ENCODE assay signal across 7 cellular contexts in genomic region chr9:125189361-125190289, GRCh38. TPM values are rescaled to one million over a fixed set of nuclear protein-coding genes. Genes with fewer than 3 reads are reported as not detected.
DNase-seq lines count a peak whose midpoint lies in the region; ATAC-seq and TF ChIP-seq lines count a peak whose summit lies in the region.

Gene PPP6C (minus strand): TSS chr9:125189803. CDS start chr9:125189718, 85 bp downstream.

- H3K36me3 ChIP-seq in hepatocyte (replicated peaks; ENCODE audit: insufficient read depth, low read depth), result no peaks in the 10 kb centered on the region

- 1% methylated on average over 80 of the region's 82 CpGs for WGBS in hepatocyte (ENCODE audit: low lambda C conversion rate, missing lambda C conversion rate)

- in situ Hi-C loops in astrocyte of the cerebellum (cut with HindIII; ENCODE audit: low sequenced_read_pairs), result no loop called here

- peaks cover 19% of the 10 kb centered on the region for H3K4me1 ChIP-seq in hepatocyte (ENCODE audit: insufficient read depth)

- H2AFZ ChIP-seq in hepatocyte, result peak within 1 kb of the TSS; percentile 86

- H3K4me3 ChIP-seq in astrocyte of the cerebellum (ENCODE audit: low read depth, low read length) (peak within 1 kb of the TSS; percentile 85), hepatocyte (peak within 1 kb of the TSS; percentile 74)

- H4K20me1 ChIP-seq in hepatocyte (ENCODE audit: insufficient read depth, poor library complexity, severe bottlenecking), result peaks cover 37% of the 10 kb centered on the region

- H3K4me2 ChIP-seq in hepatocyte, result peak within 1 kb of the TSS; percentile 84

- H3K9me3 ChIP-seq in hepatocyte (ENCODE audit: low read depth), result no peaks in the 10 kb centered on the region

- TF ChIP-seq CTCF in astrocyte of the cerebellum (IDR thresholded peaks at IDR 0.05; ENCODE audit: low read depth, low read length, missing control alignments) (peak; percentile 66), hepatocyte (IDR thresholded peaks at IDR 0.05; ENCODE audit: poor library complexity) (peak; percentile 61)

- peaks cover 60% of the 10 kb centered on the region for H3K79me2 ChIP-seq in hepatocyte

- ATAC-seq in GM18505 (IDR thresholded peaks at IDR 0.05; ENCODE audit: unreplicated experiment) (peak; percentile 96), HG02973 (IDR thresholded peaks at IDR 0.05; ENCODE audit: unreplicated experiment) (peak; percentile 95)

- TF ChIP-seq POLR2A in GM18505 (IDR thresholded peaks at IDR 0.05; ENCODE audit: borderline replicate concordance, extremely low read depth, insufficient read depth, insufficient read length), result peak; percentile 88

- peak within 1 kb of the TSS; percentile 91 for H3K27ac ChIP-seq in hepatocyte

- H3K9me2 ChIP-seq in hepatocyte (replicated peaks; ENCODE audit: insufficient read depth), result no peaks in the 10 kb centered on the region

- DNase-seq in NCI-H1930 (lab: John Stamatoyannopoulos, UW), result peak; percentile 92 to 94
- DNase-seq in T-helper 22 cell (ENCODE audit: low read depth), result peak; percentile 95
- DNase-seq in astrocyte of the cerebellum (ENCODE audit: low read depth), result peak; percentile 91
- peak; percentile 98 for DNase-seq in hepatocyte (ENCODE audit: low spot score)
- DNase-seq in retina, result peak; percentile 97

- no peaks in the 10 kb centered on the region for H3K27me3 ChIP-seq in hepatocyte

RNA-seq across cellular contexts. Expression of gene PPP6C, which starts in this region (rescaled TPM):
- 35.2 and 36.2 TPM in 2 replicates for total RNA-seq in hepatocyte
- 24.7 and 27.1 TPM in 2 replicates for polyA plus RNA-seq in hepatocyte

Comparison
In these comparisons a context has a peak if more than half of its experiments do, and no peak if none do; other contexts are left out.
1. Peak in every context shown above with its lines: DNase-seq, ATAC-seq, H3K4me3 ChIP-seq and H3K27ac ChIP-seq.